8 cellular contexts compared by ENCODE assay signal in genomic region chr7:112789453-112789823, GRCh38. TPM values are rescaled to one million over a fixed set of nuclear protein-coding genes. Genes with fewer than 3 reads are reported as not detected.
DNase-seq lines count a peak whose midpoint lies in the region; ATAC-seq and TF ChIP-seq lines count a peak whose summit lies in the region.

No MANE protein-coding gene starts in this region.

- ATAC-seq in HG03521 (IDR thresholded peaks at IDR 0.05; ENCODE audit: unreplicated experiment): no peak

- H4K20me1 ChIP-seq in OCI-LY7 (ENCODE audit: insufficient read depth, low read length): no peaks in the 10 kb centered on the region

- intact Hi-C loops in OCI-LY7 (cut with micrococcal nuclease; ENCODE audit: unreplicated experiment): no loop called here
- intact Hi-C loops in esophagus squamous epithelium (cut with DNase I): no loop called here

- H3K79me2 ChIP-seq in OCI-LY7 (ENCODE audit: insufficient read depth, low read depth, low read length): no peaks in the 10 kb centered on the region

- peak overlapping the region; percentile 48 for H3K27ac ChIP-seq in OCI-LY7 (ENCODE audit: low read depth, low read length, poor library complexity, severe bottlenecking)
- peak overlapping the region; percentile 91 to 96 (median 93) for H3K27ac ChIP-seq in esophagus squamous epithelium

- H3K4me3 ChIP-seq in GM12865 (ENCODE audit: low read depth, low read length) (peak overlapping the region; percentile 86), OCI-LY7 (ENCODE audit: low read depth, low read length, poor library complexity, severe bottlenecking) (peak overlapping the region; percentile 66), esophagus squamous epithelium (peak overlapping the region; percentile 66 to 90 (median 80))

- CTCF ChIA-PET in OCI-LY7 (lab: Charles Lee; ENCODE audit: unreplicated experiment): interaction anchor here (0.6 kb wide), 1 partner anchor 581 kb away, joined by 3 read pairs; no protein-coding TSS in a partner anchor

- H2AFZ ChIP-seq in OCI-LY7 (ENCODE audit: low read length): peak overlapping the region; percentile 66; the same call in 1 of the 2 replicates

- H3K9me3 ChIP-seq in OCI-LY7 (ENCODE audit: low read length) (no peaks in the 10 kb centered on the region), esophagus squamous epithelium (no peaks in the 10 kb centered on the region)

- POLR2A ChIA-PET in OCI-LY7 (lab: Charles Lee): interaction anchor here (0.8 to 1.2 kb wide), 4 partner anchors 10 to 339 kb away, joined by 3 to 9 read pairs (median 4); partner anchors contain the start of gene IFRD1

- H3K4me2 ChIP-seq in OCI-LY7 (ENCODE audit: low read length): peak overlapping the region; percentile 78

- H3K36me3 ChIP-seq in OCI-LY7 (ENCODE audit: insufficient read depth, low read length) (no peaks in the 10 kb centered on the region), esophagus squamous epithelium (peaks cover 0 to 4% (median 0%) of the 10 kb centered on the region in 3 donors)

- no peak for DNase-seq in GM12865 (ENCODE audit: low read depth)
- DNase-seq in OCI-LY7 (ENCODE audit: low spot score): no peak
- DNase-seq in esophagus squamous epithelium (lab: John Stamatoyannopoulos, UW): no peak
- peak; percentile 42 for DNase-seq in pons (ENCODE audit: low spot score)
- no peak for DNase-seq in NCI-H2227 (lab: John Stamatoyannopoulos, UW; ENCODE audit: unreplicated experiment)
- DNase-seq in HK-2 (ENCODE audit: unreplicated experiment): no peak
- no peak for DNase-seq in GM19240 (ENCODE audit: insufficient read length, low spot score)

- H3K27me3 ChIP-seq in esophagus squamous epithelium: no peaks in the 10 kb centered on the region

- H3K4me1 ChIP-seq in OCI-LY7 (ENCODE audit: insufficient read depth, low read length, poor library complexity, severe bottlenecking) (peaks cover 6% of the 10 kb centered on the region), esophagus squamous epithelium (peaks cover 7 to 42% (median 14%) of the 10 kb centered on the region in 3 donors)

- WGBS in esophagus squamous epithelium, 2 donors: 0% methylated on average over 2 of the region's 2 CpGs

- TF ChIP-seq CTCF in GM12865 (IDR thresholded peaks at IDR 0.05; ENCODE audit: insufficient read depth, low read depth, low read length, missing control alignments) (no peak), OCI-LY7 (conservative IDR thresholded peaks at IDR 0.05; ENCODE audit: low read length) (no peak), esophagus squamous epithelium (IDR thresholded peaks at IDR 0.05) (no peak)

- TSS peak; percentile 67 for BruUV-seq in OCI-LY7 (replicated peaks; lab: Mats Ljungman, UMichigan)

- TF ChIP-seq POLR2A in esophagus squamous epithelium (IDR thresholded peaks at IDR 0.05): no peak

- no peaks in the 10 kb centered on the region for H3K9me2 ChIP-seq in OCI-LY7 (ENCODE audit: insufficient read depth, low read length)

RNA-seq across cellular contexts. Expression of gene TMEM168, which starts 0.8 kb away (rescaled TPM):
- total RNA-seq in OCI-LY7 (2014; rRNA removed; shearing (Covaris generic)): 3.5 and 8.5 TPM in 2 replicates
- 9.2 and 10.1 TPM in 2 replicates for total RNA-seq in OCI-LY7 (2022)
- total RNA-seq in esophagus squamous epithelium: 10 to 100 TPM; 16.5 to 32.6 (median 21.6) TPM
